In genomic region chr2:8058652-8059051, GRCh38 we compare ENCODE assay signal across 15 cellular contexts.
DNase-seq lines count a peak whose midpoint lies in the region; ATAC-seq and TF ChIP-seq lines count a peak whose summit lies in the region.
"Had no signal": no experiment of that assay in that cellular context is flagged by ENCODE, and none has a peak within 500 bp of the region (broad histone marks: within the 10 kb centered on the region; RNA-seq: fewer than 3 reads in every experiment).

No MANE protein-coding gene starts in this region.

- H3K36me3 ChIP-seq in right lobe of liver, result no peaks in the 10 kb centered on the region

- TF ChIP-seq POLR2A in right lobe of liver (IDR thresholded peaks at IDR 0.05), result no peak

- WGBS in right lobe of liver (ENCODE audit: insufficient coverage, low coverage, low lambda C conversion rate, missing lambda C conversion rate), result 47% methylated on average over 2 of the region's 2 CpGs

- ATAC-seq in HG02610 (IDR thresholded peaks at IDR 0.05; ENCODE audit: unreplicated experiment) (peak; percentile 67), right lobe of liver (peak; percentile 45 to 70 (median 60)), GM18517 (IDR thresholded peaks at IDR 0.05; ENCODE audit: unreplicated experiment) (no peak), GM18502 (IDR thresholded peaks at IDR 0.05; ENCODE audit: poor library complexity, unreplicated experiment) (no peak)
- ATAC-seq: activated T-helper 17 cell treated with anti-CD3 and anti-CD28 coated beads, Interleukin-2, amount 50 U/mL, for 72 hours; foreskin keratinocyte had no signal

- H3K4me3 ChIP-seq in right lobe of liver, result no peak overlapping the region
- H3K4me3 ChIP-seq: PC-9 had no signal

- no peaks in the 10 kb centered on the region for H3K4me1 ChIP-seq in right lobe of liver
- H3K4me1 ChIP-seq: foreskin keratinocyte had no signal

- no peaks in the 10 kb centered on the region for H3K9me3 ChIP-seq in right lobe of liver

- TF ChIP-seq CTCF in right lobe of liver (IDR thresholded peaks at IDR 0.05), result no peak

- H3K27ac ChIP-seq in right lobe of liver, result no peak overlapping the region
- H3K27ac ChIP-seq: foreskin keratinocyte, PC-9 had no signal

- no peaks in the 10 kb centered on the region for H3K27me3 ChIP-seq in right lobe of liver
- H3K27me3 ChIP-seq: foreskin keratinocyte had no signal

- DNase-seq in DMS53 treated with DMSO at 0.1 percent for 48 hours (lab: John Stamatoyannopoulos, UW; ENCODE audit: unreplicated experiment) (peak; percentile 31), NCI-H69 (lab: John Stamatoyannopoulos, UW) (peak; percentile 4), right lobe of liver (no peak), NCI-H128 (lab: John Stamatoyannopoulos, UW; ENCODE audit: unreplicated experiment) (no peak), HuH-7 (ENCODE audit: low spot score) (no peak)
- DNase-seq: activated CD4-positive, alpha-beta T cell treated with anti-CD3 and anti-CD28 coated beads, Interleukin-2, amount 50 U/mL, for 4 hours; CD4-positive, CD25-positive, alpha-beta regulatory T cell; effector CD8-positive, alpha-beta T cell; foreskin keratinocyte; PC-9; substantia nigra had no signal

- intact Hi-C loops in right lobe of liver (cut with DNase I), result no loop called here

Comparison
In these comparisons a context has a peak if more than half of its experiments do, and no peak if none do; other contexts are left out.
1. DNase-seq: peak in DMS53 treated with DMSO at 0.1 percent for 48 hours (single experiment) and NCI-H69 (single experiment); none in right lobe of liver (0 of 3), NCI-H128 (single experiment) and HuH-7 (single experiment).
2. ATAC-seq: peak in HG02610 (single experiment) and right lobe of liver (4 of 4); none in GM18517 (single experiment) and GM18502 (single experiment).